In genomic region chr3:64316971-64317370, GRCh38 we compare ENCODE assay signal across 1 cellular context.
TF ChIP-seq lines count a peak whose summit lies in the region.

No MANE protein-coding gene starts in this region.

TF ChIP-seq in IMR-90, 13 proteins besides CTCF, POLR2A, EP300 and RAD21:
- TF ChIP-seq RCOR1 (IDR thresholded peaks at IDR 0.05; ENCODE audit: insufficient replicate concordance, low read length), result no peak
- TF ChIP-seq FOS (IDR thresholded peaks at IDR 0.05; ENCODE audit: low read depth, low read length), result peak; percentile 65; the same call in 1 of the 2 replicates
TF ChIP-seq in IMR-90: peak in this region for 1.
